Comparison of ENCODE assay signal across 21 cellular contexts in genomic region chr6:15955484-15955883, GRCh38.
A peak's percentile ranks its signal among the peaks of the same experiment; 100 is the strongest.
DNase-seq lines count a peak whose midpoint lies in the region; ATAC-seq, FAIRE-seq and TF ChIP-seq lines count a peak whose summit lies in the region.
"Had no signal": no experiment of that assay in that cellular context is flagged by ENCODE, and none has a peak within 500 bp of the region (broad histone marks: within the 10 kb centered on the region; RNA-seq: fewer than 3 reads in every experiment).

No MANE protein-coding gene starts in this region.

- no peak overlapping the region for H2AK5ac ChIP-seq in mesenchymal stem cell (ENCODE audit: low read length, severe bottlenecking)

- peak; percentile 52 for FAIRE-seq in K562 (lab: Jason Lieb, UNC)
- FAIRE-seq: A204.1, GM12891 had no signal

- ATAC-seq in K562, result peak; percentile 56
- no peak for ATAC-seq in HG03432 (IDR thresholded peaks at IDR 0.05; ENCODE audit: unreplicated experiment)
- ATAC-seq: CD8-positive, alpha-beta T cell; HCT116 had no signal

- WGBS in K562 (ENCODE audit: insufficient coverage, low coverage, missing lambda C conversion rate), result 13% methylated on average over 3 of the region's 3 CpGs
- WGBS in mesenchymal stem cell, result 88% methylated on average over 3 of the region's 3 CpGs
- WGBS in ovary, 3 donors, result 86 to 100% (median 87%) methylated on average over 3 of the region's 3 CpGs

- no peak overlapping the region for H2BK15ac ChIP-seq in mesenchymal stem cell (ENCODE audit: low read depth, poor library complexity, severe bottlenecking)

- DNase-seq in DMS53 (lab: John Stamatoyannopoulos, UW) (peak; percentile 52), DMS53 treated with DMSO at 0.1 percent for 48 hours (lab: John Stamatoyannopoulos, UW; ENCODE audit: unreplicated experiment) (no peak), OCI-M1 (lab: John Stamatoyannopoulos, UW) (peak; percentile 19), K562 (ENCODE audit: extremely low read depth in 1 of 4, low spot score in 3 of 4) (peak in 1 of 4 experiments; percentile 62), mesenchymal stem cell (no peak), ovary (no peak), NK-92 (lab: John Stamatoyannopoulos, UW; ENCODE audit: unreplicated experiment) (no peak)
- DNase-seq: Caco-2; CD8-positive, alpha-beta T cell; DMS153; GF-D8; GM23248; H9; HFFc6 had no signal

- no peak overlapping the region for H3K27ac ChIP-seq in K562 (ENCODE audit: extremely low read depth, low read depth, low read length)
- H3K27ac ChIP-seq in mesenchymal stem cell (ENCODE audit: low read length, poor library complexity, severe bottlenecking), result no peak overlapping the region
- H3K27ac ChIP-seq in ovary, result no peak overlapping the region
- H3K27ac ChIP-seq: 22Rv1, BLaER1, C4-2B, GM23248 had no signal

- no peak overlapping the region for H2BK5ac ChIP-seq in mesenchymal stem cell (ENCODE audit: low read depth, low read length, poor library complexity, severe bottlenecking)

- BruUV-seq in K562 (replicated peaks; lab: Mats Ljungman, UMichigan), result no TSS peak

- H3K9me1 ChIP-seq in K562 (ENCODE audit: control insufficient read depth, insufficient read depth, low read length), result no peaks in the 10 kb centered on the region

- intact Hi-C loops in K562 (cut with micrococcal nuclease), result no loop called here
- intact Hi-C loops in ovary (cut with DNase I), result no loop called here

- no peak overlapping the region for H3K4me3 ChIP-seq in K562
- no peak overlapping the region for H3K4me3 ChIP-seq in mesenchymal stem cell (ENCODE audit: insufficient read depth in 1 of 2, low read depth in 1 of 2, low read length in 2 of 2)
- no peak overlapping the region for H3K4me3 ChIP-seq in ovary
- H3K4me3 ChIP-seq: BLaER1, GM23248 had no signal

- TF ChIP-seq RAD21 in K562 (CRISPR knock-in tag; conservative IDR thresholded peaks at IDR 0.05 in 1 of 2, IDR thresholded peaks at IDR 0.05 in 1 of 2), result no peak

- H2BK12ac ChIP-seq in mesenchymal stem cell (ENCODE audit: low read length in 2 of 2), result peak overlapping the region; percentile 32 to 71

- POLR2A ChIA-PET in K562 (lab: Yijun Ruan, JAX), result interaction anchor here (0.5 to 1.9 kb wide), 5 partner anchors 8 to 744 kb away, joined by 3 to 5 read pairs (median 4); no protein-coding TSS in a partner anchor

- H3K4ac ChIP-seq in mesenchymal stem cell (ENCODE audit: low read depth in 1 of 2, low read length in 2 of 2), result peak overlapping the region in 1 of 2 experiments; percentile 2

- TF ChIP-seq EP300 in K562 (IDR thresholded peaks at IDR 0.05; ENCODE audit: low read length) (no peak), ovary (IDR thresholded peaks at IDR 0.05) (no peak)

- H2AFZ ChIP-seq in K562 (ENCODE audit: low read depth, low read length) (no peak overlapping the region), mesenchymal stem cell (ENCODE audit: low read depth, low read length) (no peak overlapping the region)
- H2AFZ ChIP-seq: GM23248 had no signal

- H4K20me1 ChIP-seq in K562 (replicated peaks; ENCODE audit: control insufficient read depth, insufficient read depth, low read length), result no peaks in the 10 kb centered on the region
- H4K20me1 ChIP-seq: BLaER1 had no signal

- H3K14ac ChIP-seq in mesenchymal stem cell (ENCODE audit: low read length in 2 of 2), result no peak overlapping the region

- H3K27me3 ChIP-seq in K562 (ENCODE audit: control insufficient read depth in 2 of 2, insufficient read depth in 2 of 2, low read length in 2 of 2), result no peaks in the 10 kb centered on the region
- H3K27me3 ChIP-seq in mesenchymal stem cell (ENCODE audit: control insufficient read depth in 1 of 2, insufficient read depth in 1 of 2, low read length in 2 of 2), result no peaks in the 10 kb centered on the region
- H3K27me3 ChIP-seq in ovary, result no peaks in the 10 kb centered on the region
- H3K27me3 ChIP-seq: BLaER1 had no signal

- in situ Hi-C loops in K562 (cut with MboI), result no loop called here

- H3K4me1 ChIP-seq in K562 (replicated peaks in 1 of 2; ENCODE audit: control insufficient read depth in 2 of 2, insufficient read depth in 2 of 2, low read length in 2 of 2) (peaks cover 8 to 29% of the 10 kb centered on the region in 2 experiments), mesenchymal stem cell (ENCODE audit: control insufficient read depth, insufficient read depth, low read depth, low read length) (peaks cover 3% of the 10 kb centered on the region), ovary (ENCODE audit: insufficient read depth) (peaks cover 6% of the 10 kb centered on the region)
- H3K4me1 ChIP-seq: Caco-2 had no signal

- H3K4me2 ChIP-seq in K562 (ENCODE audit: insufficient read depth, low read length) (peak overlapping the region; percentile 47; the same call in 1 of the 2 replicates), mesenchymal stem cell (ENCODE audit: low read length, poor library complexity, severe bottlenecking) (no peak overlapping the region)
- H3K4me2 ChIP-seq: BLaER1 had no signal

- H4K91ac ChIP-seq in mesenchymal stem cell (ENCODE audit: low read length), result no peak overlapping the region

- H3K79me2 ChIP-seq in K562 (ENCODE audit: control insufficient read depth, insufficient read depth, low read length), result no peaks in the 10 kb centered on the region

- H3K9ac ChIP-seq in K562 (ENCODE audit: insufficient read depth in 1 of 2, low read depth in 2 of 2, low read length in 2 of 2), result no peak overlapping the region
- H3K9ac ChIP-seq in mesenchymal stem cell (ENCODE audit: low read length), result no peak overlapping the region
- H3K9ac ChIP-seq: BLaER1, GM23248 had no signal

- H3K36me3 ChIP-seq in K562 (ENCODE audit: control insufficient read depth, insufficient read depth, low read length) (no peaks in the 10 kb centered on the region), mesenchymal stem cell (ENCODE audit: control insufficient read depth in 1 of 2, insufficient read depth in 2 of 2, low read depth in 1 of 2, low read length in 2 of 2) (no peaks in the 10 kb centered on the region), ovary (no peaks in the 10 kb centered on the region)
- H3K36me3 ChIP-seq: BLaER1 had no signal

- H3K79me1 ChIP-seq in mesenchymal stem cell (replicated peaks; ENCODE audit: low read length, poor library complexity, severe bottlenecking), result no peaks in the 10 kb centered on the region

- TF ChIP-seq POLR2A in K562 (conservative IDR thresholded peaks at IDR 0.05) (no peak), ovary (IDR thresholded peaks at IDR 0.05) (no peak)

- H2BK120ac ChIP-seq in mesenchymal stem cell (ENCODE audit: low read depth, low read length), result no peak overlapping the region

- TF ChIP-seq CTCF in K562 (IDR thresholded peaks at IDR 0.05 in 2 of 3, conservative IDR thresholded peaks at IDR 0.05 in 1 of 3; ENCODE audit: insufficient read depth in 2 of 3, low read depth in 1 of 3, low read length in 3 of 3) (no peak), ovary (IDR thresholded peaks at IDR 0.05) (no peak)

- H3K9me3 ChIP-seq in K562 (replicated peaks; ENCODE audit: control insufficient read depth, insufficient read depth, low read depth, low read length), result 0 out of 2 replicates have a peak, but pooled peaks cover 2% of the 10 kb centered on the region
- H3K9me3 ChIP-seq in mesenchymal stem cell (ENCODE audit: control insufficient read depth, low read length), result no peaks in the 10 kb centered on the region
- no peaks in the 10 kb centered on the region for H3K9me3 ChIP-seq in ovary

- no peak overlapping the region for H3K23ac ChIP-seq in mesenchymal stem cell (ENCODE audit: low read length in 2 of 2)

- no peak overlapping the region for H4K8ac ChIP-seq in mesenchymal stem cell (ENCODE audit: low read length)

- CTCF ChIA-PET in K562 (lab: Yijun Ruan, JAX; ENCODE audit: low intra/inter-chr PET ratio), result no interaction called here

- H3K18ac ChIP-seq in mesenchymal stem cell (ENCODE audit: low read depth in 1 of 2, low read length in 2 of 2), result peak overlapping the region in 1 of 2 experiments; percentile 34

TF ChIP-seq in K562, 482 proteins besides CTCF, POLR2A, EP300 and RAD21 (continues in another document):
- TF ChIP-seq TCF3 (CRISPR knock-in tag; IDR thresholded peaks at IDR 0.05), result peak; percentile 60; the same call in 1 of the 2 replicates
- TF ChIP-seq HLTF (IDR thresholded peaks at IDR 0.05), result no peak
- 0 out of 2 replicates have a peak, but pooled peaks have one; percentile 37 for TF ChIP-seq DMBX1 (CRISPR knock-in tag; IDR thresholded peaks at IDR 0.05; ENCODE audit: borderline replicate concordance)
- peak; percentile 97 for TF ChIP-seq ZKSCAN1 (IDR thresholded peaks at IDR 0.05; ENCODE audit: low read depth, low read length)
- TF ChIP-seq MYNN (IDR thresholded peaks at IDR 0.05), result 0 out of 2 replicates have a peak, but pooled peaks have one; percentile 26
- no peak for TF ChIP-seq MYNN (CRISPR knock-in tag; IDR thresholded peaks at IDR 0.05)
- 0 out of 2 replicates have a peak, but pooled peaks have one; percentile 20 for TF ChIP-seq SMARCE1 (IDR thresholded peaks at IDR 0.05)
- TF ChIP-seq ZSCAN32 (CRISPR knock-in tag; IDR thresholded peaks at IDR 0.05), result no peak
- TF ChIP-seq, protein P1, sequence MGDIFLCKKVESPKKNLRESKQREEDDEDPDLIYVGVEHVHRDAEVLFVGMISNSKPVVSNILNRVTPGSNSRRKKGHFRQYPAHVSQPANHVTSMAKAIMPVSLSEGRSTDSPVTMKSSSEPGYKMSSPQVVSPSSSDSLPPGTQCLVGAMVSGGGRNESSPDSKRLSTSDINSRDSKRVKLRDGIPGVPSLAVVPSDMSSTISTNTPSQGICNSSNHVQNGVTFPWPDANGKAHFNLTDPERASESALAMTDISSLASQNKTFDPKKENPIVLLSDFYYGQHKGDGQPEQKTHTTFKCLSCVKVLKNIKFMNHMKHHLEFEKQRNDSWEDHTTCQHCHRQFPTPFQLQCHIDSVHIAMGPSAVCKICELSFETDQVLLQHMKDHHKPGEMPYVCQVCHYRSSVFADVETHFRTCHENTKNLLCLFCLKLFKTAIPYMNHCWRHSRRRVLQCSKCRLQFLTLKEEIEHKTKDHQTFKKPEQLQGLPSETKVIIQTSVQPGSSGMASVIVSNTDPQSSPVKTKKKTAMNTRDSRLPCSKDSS (IDR thresholded peaks at IDR 0.05; ENCODE audit: low read depth, partially characterized antibody), result no peak
- TF ChIP-seq ARID1B (IDR thresholded peaks at IDR 0.05), result peak; percentile 68
- no peak for TF ChIP-seq PTTG1 (tag; IDR thresholded peaks at IDR 0.05; ENCODE audit: low read depth)
- TF ChIP-seq MAFK (IDR thresholded peaks at IDR 0.05; ENCODE audit: low read length), result no peak
- TF ChIP-seq, protein P2, sequence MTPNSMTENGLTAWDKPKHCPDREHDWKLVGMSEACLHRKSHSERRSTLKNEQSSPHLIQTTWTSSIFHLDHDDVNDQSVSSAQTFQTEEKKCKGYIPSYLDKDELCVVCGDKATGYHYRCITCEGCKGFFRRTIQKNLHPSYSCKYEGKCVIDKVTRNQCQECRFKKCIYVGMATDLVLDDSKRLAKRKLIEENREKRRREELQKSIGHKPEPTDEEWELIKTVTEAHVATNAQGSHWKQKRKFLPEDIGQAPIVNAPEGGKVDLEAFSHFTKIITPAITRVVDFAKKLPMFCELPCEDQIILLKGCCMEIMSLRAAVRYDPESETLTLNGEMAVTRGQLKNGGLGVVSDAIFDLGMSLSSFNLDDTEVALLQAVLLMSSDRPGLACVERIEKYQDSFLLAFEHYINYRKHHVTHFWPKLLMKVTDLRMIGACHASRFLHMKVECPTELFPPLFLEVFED (CRISPR knock-in tag; conservative IDR thresholded peaks at IDR 0.05), result no peak
- TF ChIP-seq CTBP1 (IDR thresholded peaks at IDR 0.05; ENCODE audit: borderline replicate concordance), result peak; percentile 72; the same call in 1 of the 2 replicates

Comparison
In these comparisons a context has a peak if more than half of its experiments do, and no peak if none do; other contexts are left out.
1. DNase-seq: peak in DMS53 (single experiment) and OCI-M1 (single experiment); none in DMS53 treated with DMSO at 0.1 percent for 48 hours (single experiment), mesenchymal stem cell (single experiment), ovary (0 of 5) and NK-92 (single experiment).